ENCODE assay signal across 17 cellular contexts in genomic region chr11:1969036-1969435, GRCh38. TPM values are rescaled to one million over a fixed set of nuclear protein-coding genes. Genes with fewer than 3 reads are reported as not detected.
"Had no signal": no experiment of that assay in that cellular context is flagged by ENCODE, and none has a peak within 500 bp of the region (broad histone marks: within the 10 kb centered on the region; RNA-seq: fewer than 3 reads in every experiment).

No MANE protein-coding gene starts in this region.

- H2AFZ ChIP-seq: hepatocyte had no signal

- H3K36me3 ChIP-seq: adrenal gland, esophagus muscularis mucosa, prostate gland, spleen had no signal

- H3K27me3 ChIP-seq: adrenal gland, esophagus muscularis mucosa, hepatocyte, spleen had no signal

- H3K79me2 ChIP-seq: hepatocyte had no signal

- ATAC-seq: activated CD4-positive, alpha-beta T cell treated with anti-CD3 and anti-CD28 coated beads for 36 hours; activated naive CD4-positive, alpha-beta T cell treated with anti-CD3 and anti-CD28 coated beads, Interleukin-2, amount 50 U/mL, for 72 hours; stimulated activated naive B cell treated with anti-CD40 and anti-IgM and Interleukin-4, amounts not matched to agents 10 μg/mL and 1 μg/mL and 100 μg/mL, for 72 hours had no signal

- H3K4me1 ChIP-seq: adrenal gland, esophagus muscularis mucosa, prostate gland, spleen had no signal

- H3K9me3 ChIP-seq: adrenal gland, esophagus muscularis mucosa, prostate gland, spleen had no signal

- DNase-seq: activated CD4-positive, alpha-beta memory T cell treated with anti-CD3 and anti-CD28 coated beads for 36 hours; activated CD4-positive, alpha-beta T cell treated with anti-CD3 and anti-CD28 coated beads for 36 hours; activated gamma-delta T cell treated with Interleukin-2 at 50 U/mL for 16 hours; activated T-cell treated with anti-CD3 and anti-CD28 coated beads for 4 hours; effector memory CD4-positive, alpha-beta T cell; occipital lobe; stimulated activated naive B cell treated with anti-CD40 and anti-IgM and Interleukin-4, amounts not matched to agents 10 μg/mL and 1 μg/mL and 100 μg/mL, for 72 hours had no signal

- H3K27ac ChIP-seq: adrenal gland, esophagus muscularis mucosa, hepatocyte, prostate gland, spleen had no signal

- H3K4me2 ChIP-seq: hepatocyte had no signal

- H3K4me3 ChIP-seq: adrenal gland, esophagus muscularis mucosa, hepatocyte, prostate gland, spleen had no signal

RNA-seq across cellular contexts. Expression of gene H19, which starts 28.6 kb away (rescaled TPM):
- total RNA-seq: activated CD4-positive, alpha-beta memory T cell treated with anti-CD3 and anti-CD28 coated beads for 36 hours; activated CD4-positive, alpha-beta T cell treated with anti-CD3 and anti-CD28 coated beads for 36 hours; activated T-helper 1 cell treated with anti-CD3 and anti-CD28 coated beads, Interleukin-12 subunit alpha, Interleukin-12 subunit beta, Interleukin-2, Interleukin-4 antibody, amounts not matched to agents 30 ng/mL and 10 ng/mL and 1 ng/mL, durations not matched to agents 14 hours and 24 hours and 36 hours had no signal
- polyA plus RNA-seq: neural cell had no signal

RNA-seq across cellular contexts. Expression of gene TNNT3, which starts 49.5 kb away (rescaled TPM):
- total RNA-seq: astrocyte, endothelial cell of umbilical vein had no signal
- polyA plus RNA-seq: endothelial cell of umbilical vein, neural cell had no signal
